Comparison of ENCODE assay signal across 22 cellular contexts in genomic region chr12:83156800-83157199, GRCh38.
"Had no signal": no experiment of that assay in that cellular context is flagged by ENCODE, and none has a peak within 500 bp of the region (broad histone marks: within the 10 kb centered on the region; RNA-seq: fewer than 3 reads in every experiment).

No MANE protein-coding gene starts in this region.

- H3K27me3 ChIP-seq: brain microvascular endothelial cell, colonic mucosa, sigmoid colon, spleen, thyroid gland had no signal

- DNase-seq: activated CD4-positive, alpha-beta T cell treated with anti-CD3 and anti-CD28 coated beads, Interleukin-2, amount 50 U/mL, for 1 hour; activated CD8-positive, alpha-beta memory T cell treated with anti-CD3 and anti-CD28 coated beads, Interleukin-2, amount 50 U/mL, for 4 hours; activated naive CD4-positive, alpha-beta T cell treated with anti-CD3 and anti-CD28 coated beads, Interleukin-2, amount 10 ng/mL, durations not matched to agents 7 days and 5 days; activated T-cell treated with anti-CD3 and anti-CD28 coated beads, Interleukin-2, amount 50 U/mL, for 4 hours; aorta; brain microvascular endothelial cell; colonic mucosa; erythroblast; foreskin melanocyte; glutamatergic neuron; hippocampal formation; islet precursor cell; left colon; lower lobe of right lung; nucleus accumbens; posterior cingulate gyrus; sigmoid colon; spleen; stimulated activated CD8-positive, alpha-beta memory T cell treated with anti-CD3 and anti-CD28 coated beads, Interleukin-4, amount 100 ng/mL, for 48 hours; stimulated activated naive CD4-positive, alpha-beta T cell; T1000; thyroid gland had no signal

- H3K9me3 ChIP-seq: colonic mucosa, lower lobe of right lung, sigmoid colon, spleen, thyroid gland had no signal

- H3K27ac ChIP-seq: brain microvascular endothelial cell, colonic mucosa, lower lobe of right lung, sigmoid colon, spleen, thyroid gland had no signal

- H3K36me3 ChIP-seq: brain microvascular endothelial cell, colonic mucosa, lower lobe of right lung, sigmoid colon, spleen, thyroid gland had no signal

- H3K4me1 ChIP-seq: colonic mucosa, lower lobe of right lung, spleen, thyroid gland had no signal

- H3K4me3 ChIP-seq: colonic mucosa, lower lobe of right lung, sigmoid colon, spleen, thyroid gland had no signal
